9 cellular contexts compared by ENCODE assay signal in the genomic region with DNA sequence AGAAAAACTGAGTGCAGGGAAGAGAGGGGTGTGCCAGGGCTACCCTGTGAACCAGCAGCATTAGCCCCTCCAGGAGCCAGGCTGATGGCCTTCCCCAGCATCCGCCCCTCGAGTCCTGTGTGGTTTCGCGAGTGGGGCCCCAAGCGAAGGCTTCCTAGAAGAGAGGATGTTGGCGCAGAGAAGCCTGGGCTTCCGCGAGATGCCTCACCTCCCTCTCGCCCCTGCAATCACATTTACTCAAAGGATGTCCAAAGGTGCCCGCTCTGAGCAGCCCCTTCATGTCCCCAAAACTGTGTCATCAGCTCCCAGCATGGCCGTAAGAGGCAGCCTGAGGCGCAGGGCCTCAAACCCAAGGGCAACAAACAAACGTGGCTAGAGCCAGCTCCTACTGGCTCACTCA.
DNase-seq lines count a peak whose midpoint lies in the region; ATAC-seq and TF ChIP-seq lines count a peak whose summit lies in the region.
"Had no signal": no experiment of that assay in that cellular context is flagged by ENCODE, and none has a peak within 500 bp of the region (broad histone marks: within the 10 kb centered on the region; RNA-seq: fewer than 3 reads in every experiment).

No MANE protein-coding gene starts in this region.

- H2AFZ ChIP-seq in neuronal stem cell (ENCODE audit: low read length) (no peak overlapping the region), mammary epithelial cell (ENCODE audit: low read depth, low read length) (no peak overlapping the region)

- WGBS in neuronal stem cell (ENCODE audit: extremely low coverage in 2 of 2, insufficient read length in 2 of 2, insufficient replicate concordance in 1 of 2), 2 donors = no CpG with 5 or more reads among the region's 13 CpGs
- 70 to 86% (median 78%) methylated on average over 13 of the region's 13 CpGs for WGBS in stomach, 5 donors
- WGBS in mammary epithelial cell (ENCODE audit: low coverage, missing lambda C conversion rate) = 67% methylated on average over 3 of the region's 13 CpGs

- no peak overlapping the region for H3K18ac ChIP-seq in neuronal stem cell (ENCODE audit: low read length)

- no peak overlapping the region for H2BK5ac ChIP-seq in neuronal stem cell (ENCODE audit: low read length)

- H3K36me3 ChIP-seq in neuronal stem cell (replicated peaks in 1 of 2; ENCODE audit: control insufficient read depth in 2 of 2, insufficient read depth in 2 of 2, low read length in 2 of 2) = peaks cover 0 to 73% of the 10 kb centered on the region in 2 donors
- no peaks in the 10 kb centered on the region for H3K36me3 ChIP-seq in stomach
- no peaks in the 10 kb centered on the region for H3K36me3 ChIP-seq in mammary epithelial cell (ENCODE audit: insufficient read depth, low read length)

- peak overlapping the region; percentile 65 for H2BK15ac ChIP-seq in neuronal stem cell (ENCODE audit: low read length)

- dilution Hi-C loops in mammary epithelial cell (cut with HindIII; ENCODE audit: low sequenced_read_pairs) = no loop called here

- no peaks in the 10 kb centered on the region for H3K9me3 ChIP-seq in neuronal stem cell (replicated peaks in 1 of 2; ENCODE audit: control insufficient read depth in 2 of 2, insufficient read depth in 1 of 2, low read depth in 1 of 2, low read length in 2 of 2)
- H3K9me3 ChIP-seq in stomach = peaks cover 0 to 9% (median 0%) of the 10 kb centered on the region in 4 donors
- H3K9me3 ChIP-seq in mammary epithelial cell (replicated peaks; ENCODE audit: insufficient read depth, low read length) = no peaks in the 10 kb centered on the region

- no peak for TF ChIP-seq POLR2A in stomach (IDR thresholded peaks at IDR 0.05)

- H2BK120ac ChIP-seq in neuronal stem cell (ENCODE audit: low read depth, low read length) = no peak overlapping the region

- H3K4ac ChIP-seq in neuronal stem cell (ENCODE audit: low read length) = no peak overlapping the region

- H3K4me1 ChIP-seq in neuronal stem cell (ENCODE audit: control insufficient read depth in 2 of 2, insufficient read depth in 1 of 2, low read depth in 1 of 2, low read length in 2 of 2) (peaks cover 0 to 1% of the 10 kb centered on the region in 2 donors), stomach (peaks cover under 1 to 54% (median 9%) of the 10 kb centered on the region in 4 donors), mammary epithelial cell (ENCODE audit: insufficient read depth, low read length) (no peaks in the 10 kb centered on the region)

- peak overlapping the region; percentile 22 for H3K23ac ChIP-seq in neuronal stem cell (ENCODE audit: low read depth, low read length, poor library complexity)

- H4K91ac ChIP-seq in neuronal stem cell (ENCODE audit: low read depth, low read length, poor library complexity) = peak overlapping the region; percentile 11

- ATAC-seq in GM19351 (IDR thresholded peaks at IDR 0.05; ENCODE audit: unreplicated experiment) = no peak

- H3K79me1 ChIP-seq in neuronal stem cell (ENCODE audit: low read depth, low read length) = peaks cover 1% of the 10 kb centered on the region

- CTCF ChIA-PET in mammary epithelial cell (lab: Charles Lee; ENCODE audit: low non-redundant PET) = no interaction called here

- no peak overlapping the region for H3K14ac ChIP-seq in neuronal stem cell (ENCODE audit: low read length)

- TF ChIP-seq CTCF in stomach (IDR thresholded peaks at IDR 0.05) = no peak
- no peak for TF ChIP-seq CTCF in mammary epithelial cell (conservative IDR thresholded peaks at IDR 0.05 in 1 of 2, IDR thresholded peaks at IDR 0.05 in 1 of 2; ENCODE audit: extremely low read depth in 1 of 2, insufficient read depth in 1 of 2, low read depth in 1 of 2, low read length in 2 of 2)

- BruUV-seq in mammary epithelial cell (replicated peaks; lab: Mats Ljungman, UMichigan) = no TSS peak

- H3K4me2 ChIP-seq in neuronal stem cell (ENCODE audit: insufficient read depth, low read length, poor library complexity, severe bottlenecking) = no peak overlapping the region
- no peak overlapping the region for H3K4me2 ChIP-seq in mammary epithelial cell (ENCODE audit: insufficient read depth, low read depth, low read length)

- no peak overlapping the region for H3K4me3 ChIP-seq in neuronal stem cell (ENCODE audit: low read length in 2 of 2)
- H3K4me3 ChIP-seq in stomach = no peak overlapping the region
- H3K4me3 ChIP-seq in mammary epithelial cell (replicated peaks in 1 of 3; ENCODE audit: insufficient read depth in 1 of 3, low read depth in 2 of 3, low read length in 3 of 3) = no peak overlapping the region

- H4K8ac ChIP-seq in neuronal stem cell (ENCODE audit: low read depth, low read length) = no peak overlapping the region

- H2BK12ac ChIP-seq in neuronal stem cell (ENCODE audit: low read length) = no peak overlapping the region

- intact Hi-C loops in stomach (cut with DNase I; ENCODE audit: low total_unique reads) = no loop called here
- intact Hi-C loops in mammary epithelial cell (cut with micrococcal nuclease) = no loop called here

- TF ChIP-seq EP300 in stomach (IDR thresholded peaks at IDR 0.05) = no peak

- no peaks in the 10 kb centered on the region for H4K20me1 ChIP-seq in mammary epithelial cell (ENCODE audit: insufficient read depth, low read length)

- no peak overlapping the region for H3K27ac ChIP-seq in neuronal stem cell (replicated peaks; ENCODE audit: low read length)
- peak overlapping the region in 4 of 5 donors; percentile 7 to 21 (median 12) for H3K27ac ChIP-seq in stomach
- H3K27ac ChIP-seq in mammary epithelial cell (ENCODE audit: insufficient read depth, low read depth, low read length) = no peak overlapping the region

- H3K9ac ChIP-seq in neuronal stem cell (ENCODE audit: low read depth, low read length, poor library complexity) = no peak overlapping the region
- no peak overlapping the region for H3K9ac ChIP-seq in mammary epithelial cell (ENCODE audit: insufficient read depth, low read length)

- peak; percentile 51 for DNase-seq in activated CD4-positive, CD25-positive, alpha-beta regulatory T cell treated with anti-CD3 and anti-CD28 coated beads, Interleukin-2, amount 50 U/mL, for 72 hours
- peak; percentile 59 for DNase-seq in activated naive CD4-positive, alpha-beta T cell treated with Interleukin-2 at 50 U/mL for 16 hours
- DNase-seq in neuronal stem cell (ENCODE audit: low spot score) = no peak
- DNase-seq in stomach = no peak
- no peak for DNase-seq in NCI-H748 (lab: John Stamatoyannopoulos, UW; ENCODE audit: unreplicated experiment)
- no peak for DNase-seq in NCI-H774 (lab: John Stamatoyannopoulos, UW)
- no peak for DNase-seq in mammary epithelial cell
- DNase-seq: kidney glomerular epithelial cell had no signal

- H2AK5ac ChIP-seq in neuronal stem cell (ENCODE audit: low read depth, low read length) = peak overlapping the region; percentile 20

- H3K27me3 ChIP-seq in neuronal stem cell (ENCODE audit: control insufficient read depth in 3 of 3, insufficient read depth in 3 of 3, low read depth in 1 of 3, low read length in 3 of 3) = no peaks in the 10 kb centered on the region
- H3K27me3 ChIP-seq in stomach = no peaks in the 10 kb centered on the region
- H3K27me3 ChIP-seq in mammary epithelial cell (ENCODE audit: insufficient read depth, low read length) = no peaks in the 10 kb centered on the region

- in situ Hi-C loops in mammary epithelial cell (cut with MboI; ENCODE audit: low sequenced_read_pairs in 2 of 2) = no loop called here

- H3K79me2 ChIP-seq in mammary epithelial cell (ENCODE audit: insufficient read depth, low read length) = no peaks in the 10 kb centered on the region

Comparison
In these comparisons a context has a peak if more than half of its experiments do, and no peak if none do; other contexts are left out.
1. DNase-seq: peak in activated CD4-positive, CD25-positive, alpha-beta regulatory T cell treated with anti-CD3 and anti-CD28 coated beads, Interleukin-2, amount 50 U/mL, for 72 hours (single experiment) and activated naive CD4-positive, alpha-beta T cell treated with Interleukin-2 at 50 U/mL for 16 hours (single experiment); none in neuronal stem cell (single experiment), stomach (single experiment), NCI-H748 (single experiment), NCI-H774 (single experiment) and mammary epithelial cell (single experiment).
2. H3K27ac ChIP-seq: peak in stomach (4 of 5); none in neuronal stem cell (single experiment) and mammary epithelial cell (single experiment).